ENCODE assay signal across 20 cellular contexts in genomic region chr1:54851928-54852524, GRCh38. TPM values are rescaled to one million over a fixed set of nuclear protein-coding genes. Genes with fewer than 3 reads are reported as not detected.
"Had no signal": no experiment of that assay in that cellular context is flagged by ENCODE, and none has a peak within 500 bp of the region (broad histone marks: within the 10 kb centered on the region; RNA-seq: fewer than 3 reads in every experiment).

No MANE protein-coding gene starts in this region.

- H3K27me3 Mint-ChIP-seq: activated CD4-positive, alpha-beta T cell treated with anti-CD3 and anti-CD28 coated beads, Interleukin-2, amount 10 ng/mL, durations not matched to agents 24 days and 14 days; naive thymus-derived CD8-positive, alpha-beta T cell had no signal

- H3K9me3 Mint-ChIP-seq: activated CD4-positive, alpha-beta T cell treated with anti-CD3 and anti-CD28 coated beads, Interleukin-2, amount 10 ng/mL, durations not matched to agents 24 days and 14 days; activated naive CD4-positive, alpha-beta T cell treated with anti-CD3 and anti-CD28 coated beads, Interleukin-2, amount 50 U/mL, for 72 hours; T-helper 2 cell treated with Interferon-gamma antibody and Interleukin-4, amounts not matched to agents 5 μg/mL and 100 μg/mL, for 36 hours had no signal

- H3K27me3 ChIP-seq: brain microvascular endothelial cell, gastrocnemius medialis, heart right ventricle, left lung, right atrium auricular region, SJCRH30, upper lobe of left lung had no signal

- H3K4me3 Mint-ChIP-seq: activated CD4-positive, alpha-beta T cell treated with anti-CD3 and anti-CD28 coated beads, Interleukin-2, amount 10 ng/mL, durations not matched to agents 24 days and 14 days; naive thymus-derived CD8-positive, alpha-beta T cell; T-helper 2 cell treated with Interferon-gamma antibody and Interleukin-4, amounts not matched to agents 5 μg/mL and 100 μg/mL, for 36 hours had no signal

- DNase-seq: activated CD4-positive, alpha-beta T cell treated with anti-CD3 and anti-CD28 coated beads, Interleukin-2, amount 10 ng/mL, durations not matched to agents 24 days and 14 days; activated CD4-positive, CD25-positive, alpha-beta regulatory T cell; activated T-cell treated with anti-CD3 and anti-CD28 coated beads, Interleukin-2, amount 50 U/mL, for 1 hour; amygdala; brain microvascular endothelial cell; dermis blood vessel endothelial cell; gastrocnemius medialis; heart right ventricle; left lung; mammary epithelial cell; naive thymus-derived CD8-positive, alpha-beta T cell; SJCRH30; small intestine; stimulated activated CD4-positive, alpha-beta T cell treated with anti-CD3 and anti-CD28 coated beads, Interleukin-4, amount 100 ng/mL, for 4 hours; stimulated activated CD8-positive, alpha-beta memory T cell treated with anti-CD3 and anti-CD28 coated beads, Interleukin-4, amount 100 ng/mL, for 48 hours; stimulated activated naive CD4-positive, alpha-beta T cell treated with Interleukin-2 at 50 U/mL for 16 hours; upper lobe of left lung had no signal

- H3K27ac Mint-ChIP-seq: activated CD4-positive, alpha-beta T cell treated with anti-CD3 and anti-CD28 coated beads, Interleukin-2, amount 10 ng/mL, durations not matched to agents 24 days and 14 days; activated naive CD4-positive, alpha-beta T cell treated with anti-CD3 and anti-CD28 coated beads, Interleukin-2, amount 50 U/mL, for 72 hours; T-helper 2 cell treated with Interferon-gamma antibody and Interleukin-4, amounts not matched to agents 5 μg/mL and 100 μg/mL, for 36 hours had no signal

- H3K36me3 ChIP-seq: right atrium auricular region, SJCRH30 had no signal

- H3K9me3 ChIP-seq: gastrocnemius medialis, heart right ventricle, left lung, right atrium auricular region, SJCRH30, upper lobe of left lung had no signal

- H3K27ac ChIP-seq: gastrocnemius medialis, heart right ventricle, right atrium auricular region, SJCRH30, upper lobe of left lung had no signal

- H3K4me1 ChIP-seq: right atrium auricular region, SJCRH30 had no signal

- H3K4me1 Mint-ChIP-seq: activated CD4-positive, alpha-beta T cell treated with anti-CD3 and anti-CD28 coated beads, Interleukin-2, amount 10 ng/mL, durations not matched to agents 24 days and 14 days; naive thymus-derived CD8-positive, alpha-beta T cell had no signal

- H3K4me3 ChIP-seq: gastrocnemius medialis, heart right ventricle, left lung, right atrium auricular region, SJCRH30, upper lobe of left lung had no signal

- ATAC-seq: activated naive CD4-positive, alpha-beta T cell treated with anti-CD3 and anti-CD28 coated beads, Interleukin-2, amount 50 U/mL, for 72 hours; gastrocnemius medialis; heart right ventricle; left lung; naive thymus-derived CD8-positive, alpha-beta T cell had no signal

RNA-seq across cellular contexts. Expression of gene TTC22, which starts 50.9 kb away (rescaled TPM):
- total RNA-seq: SJCRH30 had no signal
